22 cellular contexts compared by ENCODE assay signal in the genomic region with DNA sequence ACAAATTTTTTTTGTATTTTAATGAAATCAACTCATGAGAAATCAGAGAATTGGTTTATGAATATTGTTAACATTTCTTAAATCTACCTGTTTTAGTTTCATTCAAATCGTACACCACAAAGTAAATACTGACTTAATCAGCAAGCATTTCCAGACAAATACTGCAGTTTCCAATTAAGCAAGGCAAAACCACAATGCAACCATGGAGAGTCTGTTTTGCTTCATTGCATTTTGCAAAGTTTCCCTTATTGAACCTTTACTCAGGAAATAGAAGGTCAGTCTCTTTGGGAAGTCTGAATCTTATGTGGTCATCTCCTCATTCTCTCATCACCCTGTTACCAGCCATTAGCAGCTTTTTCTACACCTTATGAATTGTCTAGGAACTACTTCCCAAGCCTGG.
"Had no signal": no experiment of that assay in that cellular context is flagged by ENCODE, and none has a peak within 500 bp of the region (broad histone marks: within the 10 kb centered on the region; RNA-seq: fewer than 3 reads in every experiment).

No MANE protein-coding gene starts in this region.

- H3K36me3 ChIP-seq: brain microvascular endothelial cell, esophagus muscularis mucosa, heart right ventricle, ovary, prostate gland, sigmoid colon, thyroid gland, upper lobe of left lung, vagina had no signal

- H3K4me1 ChIP-seq: esophagus muscularis mucosa, foreskin keratinocyte, heart right ventricle, prostate gland, sigmoid colon, thyroid gland, upper lobe of left lung, vagina had no signal

- DNase-seq: activated CD4-positive, alpha-beta T cell treated with anti-CD3 and anti-CD28 coated beads for 36 hours; activated CD4-positive, alpha-beta T cell treated with anti-CD3 and anti-CD28 coated beads, Interleukin-2, amount 50 U/mL, for 4 hours; activated CD4-positive, CD25-positive, alpha-beta regulatory T cell; activated naive CD4-positive, alpha-beta T cell; activated T-cell treated with anti-CD3 and anti-CD28 coated beads for 4 hours; activated T-cell treated with anti-CD3 and anti-CD28 coated beads, Interleukin-2, amount 50 U/mL, for 72 hours; anterior cingulate cortex; brain microvascular endothelial cell; caudate nucleus; foreskin keratinocyte; heart right ventricle; midbrain; naive thymus-derived CD4-positive, alpha-beta T cell; ovary; sigmoid colon; small intestine; stimulated activated CD4-positive, alpha-beta T cell treated with anti-CD3 and anti-CD28 coated beads, Interleukin-4, amount 100 ng/mL, for 24 hours; thyroid gland; upper lobe of left lung had no signal

- H3K4me3 ChIP-seq: esophagus muscularis mucosa, heart right ventricle, ovary, prostate gland, sigmoid colon, thyroid gland, upper lobe of left lung, vagina had no signal

- H3K27ac ChIP-seq: brain microvascular endothelial cell, esophagus muscularis mucosa, foreskin keratinocyte, heart right ventricle, ovary, prostate gland, sigmoid colon, thyroid gland, upper lobe of left lung, vagina had no signal

- H3K9me3 ChIP-seq: esophagus muscularis mucosa, heart right ventricle, ovary, prostate gland, sigmoid colon, thyroid gland, upper lobe of left lung, vagina had no signal

- H3K27me3 ChIP-seq: brain microvascular endothelial cell, esophagus muscularis mucosa, foreskin keratinocyte, heart right ventricle, ovary, sigmoid colon, thyroid gland, upper lobe of left lung, vagina had no signal
